In genomic region chr5:62732677-62733121, GRCh38 we compare ENCODE assay signal across 11 cellular contexts.
DNase-seq lines count a peak whose midpoint lies in the region; ATAC-seq, FAIRE-seq and TF ChIP-seq lines count a peak whose summit lies in the region.
"Had no signal": no experiment of that assay in that cellular context is flagged by ENCODE, and none has a peak within 500 bp of the region (broad histone marks: within the 10 kb centered on the region; RNA-seq: fewer than 3 reads in every experiment).

No MANE protein-coding gene starts in this region.

- H3K4me1 ChIP-seq in heart left ventricle = peaks cover 0 to 6% (median 0%) of the 10 kb centered on the region in 12 donors
- no peaks in the 10 kb centered on the region for H3K4me1 ChIP-seq in right atrium auricular region
- H3K4me1 ChIP-seq in upper lobe of right lung = no peaks in the 10 kb centered on the region
- H3K4me1 ChIP-seq: ascending aorta had no signal

- FAIRE-seq in RCC 7860 (lab: Jason Lieb, UNC) (no peak), H54 (lab: Jason Lieb, UNC) (no peak)

- H3K9me3 ChIP-seq in heart left ventricle (peaks cover 0 to 11% (median 0%) of the 10 kb centered on the region in 12 donors), right atrium auricular region (peaks cover 0 to 11% of the 10 kb centered on the region in 2 donors), upper lobe of right lung (no peaks in the 10 kb centered on the region)
- H3K9me3 ChIP-seq: ascending aorta had no signal

- ATAC-seq in heart left ventricle (peak in 3 of 4 donors; percentile 38 to 68 (median 62)), upper lobe of right lung (peak; percentile 72)
- ATAC-seq: activated T-cell treated with anti-CD3 and anti-CD28 coated beads, Interleukin-2, amount 50 U/mL, for 4 hours had no signal

- no peak for TF ChIP-seq POLR2A in heart left ventricle (IDR thresholded peaks at IDR 0.05)
- no peak for TF ChIP-seq POLR2A in H54 (IDR thresholded peaks at IDR 0.05; ENCODE audit: low read depth, low read length)

- H3K27me3 ChIP-seq in heart left ventricle (no peaks in the 10 kb centered on the region), right atrium auricular region (no peaks in the 10 kb centered on the region), upper lobe of right lung (no peaks in the 10 kb centered on the region)
- H3K27me3 ChIP-seq: ascending aorta had no signal

- H3K27ac ChIP-seq in heart left ventricle (peak overlapping the region in 1 of 12 donors; percentile 84), right atrium auricular region (no peak overlapping the region), upper lobe of right lung (no peak overlapping the region)
- H3K27ac ChIP-seq: ascending aorta had no signal

- WGBS in heart left ventricle, 4 donors = 40 to 76% (median 74%) methylated on average over 1 of the region's 1 CpG

- no peaks in the 10 kb centered on the region for H3K36me3 ChIP-seq in heart left ventricle
- no peaks in the 10 kb centered on the region for H3K36me3 ChIP-seq in right atrium auricular region
- H3K36me3 ChIP-seq in upper lobe of right lung = no peaks in the 10 kb centered on the region
- H3K36me3 ChIP-seq: ascending aorta had no signal

- intact Hi-C loops in heart left ventricle (cut with DNase I) (no loop called here), upper lobe of right lung (cut with DNase I) (no loop called here)

- peak in 1 of 5 donors; percentile 6 for DNase-seq in heart left ventricle
- no peak for DNase-seq in right atrium auricular region (ENCODE audit: low spot score)
- DNase-seq in RCC 7860 (ENCODE audit: low spot score) = peak; percentile 4
- DNase-seq in glomerular visceral epithelial cell (ENCODE audit: extremely low spot score) = peak; percentile 65
- DNase-seq in upper lobe of right lung = no peak
- no peak for DNase-seq in activated CD4-positive, CD25-positive, alpha-beta regulatory T cell treated with anti-CD3 and anti-CD28 coated beads, Interleukin-2, amount 50 U/mL, for 72 hours
- DNase-seq in H54 (ENCODE audit: insufficient read length, low spot score) = no peak
- DNase-seq in AG20443 (ENCODE audit: low spot score) = no peak
- DNase-seq: activated T-cell treated with anti-CD3 and anti-CD28 coated beads, Interleukin-2, amount 50 U/mL, for 4 hours; AML-193 had no signal

- H3K4me3 ChIP-seq in heart left ventricle = no peak overlapping the region
- no peak overlapping the region for H3K4me3 ChIP-seq in right atrium auricular region
- H3K4me3 ChIP-seq in upper lobe of right lung = no peak overlapping the region
- H3K4me3 ChIP-seq: ascending aorta had no signal

- TF ChIP-seq CTCF in heart left ventricle (IDR thresholded peaks at IDR 0.05) (no peak), right atrium auricular region (IDR thresholded peaks at IDR 0.05) (no peak), upper lobe of right lung (IDR thresholded peaks at IDR 0.05) (no peak)

Comparison
In these comparisons a context has a peak if more than half of its experiments do, and no peak if none do; other contexts are left out.
1. DNase-seq: peak in RCC 7860 (single experiment) and glomerular visceral epithelial cell (single experiment); none in right atrium auricular region (single experiment), upper lobe of right lung (single experiment), activated CD4-positive, CD25-positive, alpha-beta regulatory T cell treated with anti-CD3 and anti-CD28 coated beads, Interleukin-2, amount 50 U/mL, for 72 hours (single experiment), H54 (single experiment) and AG20443 (single experiment).